1 cellular context compared by ENCODE assay signal in the genomic region with DNA sequence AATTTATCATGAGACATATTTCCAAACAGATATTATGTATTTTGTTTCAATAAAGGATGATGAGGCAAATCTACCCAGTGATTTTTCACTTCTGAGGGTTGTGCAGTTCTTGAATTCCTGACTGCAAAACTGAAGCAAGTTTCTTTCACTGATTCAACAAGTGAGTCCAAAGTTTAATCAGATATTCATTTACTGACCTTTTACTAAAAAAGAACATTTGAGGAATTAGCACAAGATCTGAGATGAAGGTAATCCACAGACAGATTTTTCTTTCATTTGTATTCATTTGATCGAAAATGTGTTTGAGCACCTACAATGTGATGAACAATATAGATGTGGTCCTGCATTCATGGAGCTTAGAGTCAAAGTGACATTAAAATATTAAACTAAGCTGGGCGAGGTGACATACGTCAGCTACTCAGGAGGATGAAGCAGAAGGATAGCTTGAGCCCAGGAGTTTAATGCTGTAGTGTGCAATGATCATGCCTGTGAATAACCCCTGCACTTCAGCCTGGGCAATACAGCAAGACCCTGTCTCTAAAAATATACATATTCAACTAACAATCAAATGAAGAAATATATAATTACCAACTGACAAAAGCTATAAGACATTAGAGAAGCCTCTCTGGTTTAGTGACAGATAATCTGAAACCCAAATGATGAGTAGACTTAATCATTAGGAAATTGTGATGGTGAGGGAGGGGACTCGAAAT.
TF ChIP-seq lines count a peak whose summit lies in the region.

No MANE protein-coding gene starts in this region.

TF ChIP-seq in A549, 52 proteins besides CTCF, POLR2A, EP300 and RAD21 (continued from another document):
- TF ChIP-seq, protein P1, sequence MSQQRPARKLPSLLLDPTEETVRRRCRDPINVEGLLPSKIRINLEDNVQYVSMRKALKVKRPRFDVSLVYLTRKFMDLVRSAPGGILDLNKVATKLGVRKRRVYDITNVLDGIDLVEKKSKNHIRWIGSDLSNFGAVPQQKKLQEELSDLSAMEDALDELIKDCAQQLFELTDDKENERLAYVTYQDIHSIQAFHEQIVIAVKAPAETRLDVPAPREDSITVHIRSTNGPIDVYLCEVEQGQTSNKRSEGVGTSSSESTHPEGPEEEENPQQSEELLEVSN (IDR thresholded peaks at IDR 0.05; ENCODE audit: borderline replicate concordance, low read depth) = no peak
- TF ChIP-seq, protein P2, sequence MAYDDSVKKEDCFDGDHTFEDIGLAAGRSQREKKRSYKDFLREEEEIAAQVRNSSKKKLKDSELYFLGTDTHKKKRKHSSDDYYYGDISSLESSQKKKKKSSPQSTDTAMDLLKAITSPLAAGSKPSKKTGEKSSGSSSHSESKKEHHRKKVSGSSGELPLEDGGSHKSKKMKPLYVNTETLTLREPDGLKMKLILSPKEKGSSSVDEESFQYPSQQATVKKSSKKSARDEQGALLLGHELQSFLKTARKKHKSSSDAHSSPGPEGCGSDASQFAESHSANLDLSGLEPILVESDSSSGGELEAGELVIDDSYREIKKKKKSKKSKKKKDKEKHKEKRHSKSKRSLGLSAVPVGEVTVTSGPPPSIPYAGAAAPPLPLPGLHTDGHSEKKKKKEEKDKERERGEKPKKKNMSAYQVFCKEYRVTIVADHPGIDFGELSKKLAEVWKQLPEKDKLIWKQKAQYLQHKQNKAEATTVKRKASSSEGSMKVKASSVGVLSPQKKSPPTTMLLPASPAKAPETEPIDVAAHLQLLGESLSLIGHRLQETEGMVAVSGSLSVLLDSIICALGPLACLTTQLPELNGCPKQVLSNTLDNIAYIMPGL (CRISPR knock-in tag; IDR thresholded peaks at IDR 0.05; ENCODE audit: borderline replicate concordance) = no peak
- TF ChIP-seq CBX2 (IDR thresholded peaks at IDR 0.05; ENCODE audit: borderline replicate concordance, low read depth) = no peak
- no peak for TF ChIP-seq MAZ (IDR thresholded peaks at IDR 0.05; ENCODE audit: borderline replicate concordance, low read depth, low read length)
- TF ChIP-seq PHF8 (IDR thresholded peaks at IDR 0.05; ENCODE audit: borderline replicate concordance, low read depth) = no peak
- TF ChIP-seq, protein P3, sequence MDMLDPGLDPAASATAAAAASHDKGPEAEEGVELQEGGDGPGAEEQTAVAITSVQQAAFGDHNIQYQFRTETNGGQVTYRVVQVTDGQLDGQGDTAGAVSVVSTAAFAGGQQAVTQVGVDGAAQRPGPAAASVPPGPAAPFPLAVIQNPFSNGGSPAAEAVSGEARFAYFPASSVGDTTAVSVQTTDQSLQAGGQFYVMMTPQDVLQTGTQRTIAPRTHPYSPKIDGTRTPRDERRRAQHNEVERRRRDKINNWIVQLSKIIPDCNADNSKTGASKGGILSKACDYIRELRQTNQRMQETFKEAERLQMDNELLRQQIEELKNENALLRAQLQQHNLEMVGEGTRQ (IDR thresholded peaks at IDR 0.05) = no peak
- TF ChIP-seq, protein P4, sequence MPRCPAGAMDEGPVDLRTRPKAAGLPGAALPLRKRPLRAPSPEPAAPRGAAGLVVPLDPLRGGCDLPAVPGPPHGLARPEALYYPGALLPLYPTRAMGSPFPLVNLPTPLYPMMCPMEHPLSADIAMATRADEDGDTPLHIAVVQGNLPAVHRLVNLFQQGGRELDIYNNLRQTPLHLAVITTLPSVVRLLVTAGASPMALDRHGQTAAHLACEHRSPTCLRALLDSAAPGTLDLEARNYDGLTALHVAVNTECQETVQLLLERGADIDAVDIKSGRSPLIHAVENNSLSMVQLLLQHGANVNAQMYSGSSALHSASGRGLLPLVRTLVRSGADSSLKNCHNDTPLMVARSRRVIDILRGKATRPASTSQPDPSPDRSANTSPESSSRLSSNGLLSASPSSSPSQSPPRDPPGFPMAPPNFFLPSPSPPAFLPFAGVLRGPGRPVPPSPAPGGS (IDR thresholded peaks at IDR 0.05) = no peak
- TF ChIP-seq SREBF2 (IDR thresholded peaks at IDR 0.05) = no peak
- no peak for TF ChIP-seq HOXA7 (CRISPR knock-in tag; IDR thresholded peaks at IDR 0.05)
